Comparison of ENCODE assay signal across 1 cellular context in the genomic region with DNA sequence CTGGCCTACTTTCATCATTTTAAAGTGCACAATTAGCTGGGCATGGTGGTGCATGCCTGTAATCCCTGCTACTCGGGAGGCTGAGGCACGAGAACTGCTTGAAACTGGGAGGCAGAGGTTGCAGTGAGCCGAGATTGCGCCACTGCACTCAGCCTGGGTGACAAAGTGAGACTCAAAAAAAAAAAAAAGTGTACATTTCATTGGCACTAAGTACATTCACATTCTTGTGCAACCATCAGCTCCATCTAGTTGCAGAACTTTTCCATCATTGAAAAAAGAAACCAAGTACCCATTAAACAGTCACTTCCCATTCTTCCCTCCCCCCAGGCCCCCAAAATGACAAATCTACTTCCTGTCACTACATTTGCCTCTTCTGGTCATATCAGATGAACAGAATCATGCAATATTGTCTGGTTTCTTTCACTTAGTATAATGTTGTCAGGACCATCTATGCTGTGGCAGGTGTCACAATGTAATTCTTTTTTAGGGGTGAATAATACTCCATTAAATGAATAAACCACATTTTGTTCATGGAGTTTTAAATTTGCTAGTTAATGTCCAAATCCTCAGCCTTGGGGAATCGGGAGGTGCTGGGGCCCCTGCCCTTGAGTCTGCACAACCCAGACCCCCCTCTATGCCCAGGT.
TF ChIP-seq lines count a peak whose summit lies in the region.

No MANE protein-coding gene starts in this region.

TF ChIP-seq in GM23338, 12 proteins besides CTCF, POLR2A, EP300 and RAD21:
- no peak for TF ChIP-seq REST (IDR thresholded peaks at IDR 0.05; ENCODE audit: unreplicated experiment)
- no peak for TF ChIP-seq ZNF462 (CRISPR knock-in tag; IDR thresholded peaks at IDR 0.05)
- no peak for TF ChIP-seq JUNB (IDR thresholded peaks at IDR 0.05; ENCODE audit: unreplicated experiment)
- no peak for TF ChIP-seq CREB1 (CRISPR knock-in tag; IDR thresholded peaks at IDR 0.05; ENCODE audit: low read depth)
- no peak for TF ChIP-seq ETS1 (IDR thresholded peaks at IDR 0.05)
- no peak for TF ChIP-seq STAT1 (IDR thresholded peaks at IDR 0.05; ENCODE audit: unreplicated experiment)
- TF ChIP-seq EZH2phosphoT487 (IDR thresholded peaks at IDR 0.05; ENCODE audit: unreplicated experiment): no peak
- TF ChIP-seq ZNF114 (CRISPR knock-in tag; IDR thresholded peaks at IDR 0.05): no peak
- no peak for TF ChIP-seq POLR2AphosphoS5 (IDR thresholded peaks at IDR 0.05; ENCODE audit: low read depth)
- TF ChIP-seq ZNF331 (CRISPR knock-in tag; IDR thresholded peaks at IDR 0.05; ENCODE audit: low read depth): no peak
- no peak for TF ChIP-seq NANOG (IDR thresholded peaks at IDR 0.05; ENCODE audit: borderline replicate concordance)
